ENCODE assay signal across 8 cellular contexts in the genomic region with DNA sequence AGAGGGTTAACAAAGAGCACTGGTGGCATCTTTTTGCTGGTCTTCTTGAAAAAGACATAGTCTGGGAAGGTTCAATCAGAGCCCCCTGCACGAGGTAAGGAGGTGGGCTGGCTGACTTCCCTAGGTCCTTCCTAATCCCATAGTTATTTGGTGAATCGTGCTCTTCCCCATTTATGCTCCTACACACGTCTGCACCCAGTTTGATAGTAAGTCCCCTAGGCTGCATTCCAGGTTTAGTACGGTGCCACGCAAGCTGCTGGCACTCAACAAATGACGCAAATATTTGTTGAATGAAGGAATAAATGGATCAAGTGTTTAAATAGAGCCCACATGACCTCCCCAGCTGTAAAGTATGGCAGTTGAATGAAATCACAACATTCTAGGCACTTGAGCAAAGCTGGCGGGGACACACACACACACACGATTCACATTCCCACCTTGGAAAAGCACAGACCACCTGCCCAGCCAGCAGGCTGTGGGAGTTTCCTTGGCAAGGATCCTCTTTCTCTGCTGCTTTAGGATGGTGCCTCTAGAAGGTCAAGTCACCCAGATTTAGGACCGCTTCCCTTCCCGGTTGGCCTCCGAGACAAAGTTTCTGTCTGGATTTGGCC. TPM values are rescaled to one million over a fixed set of nuclear protein-coding genes. Genes with fewer than 3 reads are reported as not detected.
DNase-seq lines count a peak whose midpoint lies in the region; ATAC-seq lines count a peak whose summit lies in the region.

No MANE protein-coding gene starts in this region.

- no peak overlapping the region for H2BK12ac ChIP-seq in trophoblast cell (ENCODE audit: low read length)

- no peak overlapping the region for H3K14ac ChIP-seq in trophoblast cell (ENCODE audit: low read length)

- H3K4ac ChIP-seq in trophoblast cell (ENCODE audit: low read depth, low read length) = no peak overlapping the region

- H4K12ac ChIP-seq in trophoblast cell (ENCODE audit: low read depth, low read length) = no peak overlapping the region

- H2BK5ac ChIP-seq in trophoblast cell (ENCODE audit: low read depth, low read length, poor library complexity) = no peak overlapping the region

- no peak overlapping the region for H2BK120ac ChIP-seq in trophoblast cell (ENCODE audit: insufficient read depth, low read length, poor library complexity)

- no peak overlapping the region for H3K4me3 ChIP-seq in trophoblast cell (ENCODE audit: low read depth, low read length)

- no peak overlapping the region for H4K8ac ChIP-seq in trophoblast cell (ENCODE audit: low read depth, low read length)

- WGBS in trophoblast cell (ENCODE audit: extremely low coverage, insufficient coverage, insufficient read length) = no CpG with 5 or more reads among the region's 11 CpGs

- no peaks in the 10 kb centered on the region for H3K79me1 ChIP-seq in trophoblast cell (ENCODE audit: low read length)

- peak overlapping the region; percentile 79 for H3K4me2 ChIP-seq in trophoblast cell (ENCODE audit: low read length)

- no peak overlapping the region for H2AK5ac ChIP-seq in trophoblast cell (ENCODE audit: low read length)

- H2AFZ ChIP-seq in trophoblast cell (ENCODE audit: insufficient read depth, low read length, poor library complexity) = no peak overlapping the region

- no peak overlapping the region for H4K91ac ChIP-seq in trophoblast cell (ENCODE audit: low read depth, low read length)

- peaks cover 11 to 12% of the 10 kb centered on the region in 2 experiments for H3K4me1 ChIP-seq in trophoblast cell (ENCODE audit: control insufficient read depth in 1 of 2, insufficient read depth in 2 of 2, low read length in 2 of 2)

- H3K36me3 ChIP-seq in trophoblast cell (ENCODE audit: control insufficient read depth in 1 of 2, insufficient read depth in 2 of 2, low read length in 2 of 2) = no peaks in the 10 kb centered on the region

- DNase-seq in DMS53 (lab: John Stamatoyannopoulos, UW) (peak; percentile 95), NCI-H345 treated with DMSO at 0.1 percent for 48 hours (lab: John Stamatoyannopoulos, UW; ENCODE audit: unreplicated experiment) (peak; percentile 43), fibroblast of gingiva (ENCODE audit: low read depth) (peak; percentile 27), trophoblast cell (peak; percentile 32 to 64), posterior vena cava (ENCODE audit: low spot score) (no peak)
- no peak for DNase-seq in stimulated activated CD4-positive, alpha-beta T cell treated with anti-CD3 and anti-CD28 coated beads, Interleukin-2, amount 100 ng/mL, for 48 hours

- H3K79me2 ChIP-seq in trophoblast cell (ENCODE audit: control insufficient read depth, insufficient read depth, low read length, poor library complexity) = no peaks in the 10 kb centered on the region

- ATAC-seq in HG02678 (IDR thresholded peaks at IDR 0.05; ENCODE audit: unreplicated experiment) (no peak), GM18502 (IDR thresholded peaks at IDR 0.05; ENCODE audit: poor library complexity, unreplicated experiment) (no peak)

- no peak overlapping the region for H3K18ac ChIP-seq in trophoblast cell (ENCODE audit: low read length)

- no peak overlapping the region for H3K23ac ChIP-seq in trophoblast cell (ENCODE audit: low read length)

- H3K27me3 ChIP-seq in trophoblast cell (ENCODE audit: insufficient read depth, low read length) = peaks cover 19% of the 10 kb centered on the region

- H3K9ac ChIP-seq in trophoblast cell (ENCODE audit: low read length) = no peak overlapping the region

- intact Hi-C loops in posterior vena cava (cut with DNase I) = no loop called here

- no peak overlapping the region for H3K27ac ChIP-seq in trophoblast cell (ENCODE audit: low read depth, low read length)

- peaks cover 6% of the 10 kb centered on the region for H3K9me3 ChIP-seq in trophoblast cell (ENCODE audit: insufficient read depth, low read depth, low read length)

RNA-seq across cellular contexts. Expression of a gene that starts 0.9 kb away (rescaled TPM):
- 0.06 and 0.07 TPM in 2 replicates for polyA plus RNA-seq in trophoblast cell (2013)
- total RNA-seq in posterior vena cava = not detected

RNA-seq across cellular contexts. Expression of a gene that starts 30.0 kb away (rescaled TPM):
- polyA plus RNA-seq in trophoblast cell (2013) = 18.9 and 19.1 TPM in 2 replicates
- 10 to 100 TPM; 25.1 to 25.9 TPM for total RNA-seq in posterior vena cava

RNA-seq across cellular contexts. Expression of a gene that starts 30.2 kb away (rescaled TPM):
- polyA plus RNA-seq in trophoblast cell (2013) = 25.2 and 27.9 TPM in 2 replicates
- total RNA-seq in posterior vena cava = under 1 TPM; 0.10 to 0.74 TPM

Comparison
In these comparisons a context has a peak if more than half of its experiments do, and no peak if none do; other contexts are left out.
1. DNase-seq: peak in DMS53 (single experiment), NCI-H345 treated with DMSO at 0.1 percent for 48 hours (single experiment), fibroblast of gingiva (single experiment) and trophoblast cell (2 of 2); none in stimulated activated CD4-positive, alpha-beta T cell treated with anti-CD3 and anti-CD28 coated beads, Interleukin-2, amount 100 ng/mL, for 48 hours (0 of 2) and posterior vena cava (single experiment).